In genomic region chr15:34341922-34342736, GRCh38 we compare ENCODE assay signal across 9 cellular contexts. TPM values are rescaled to one million over a fixed set of nuclear protein-coding genes. Genes with fewer than 3 reads are reported as not detected.
A peak's percentile ranks its signal among the peaks of the same experiment; 100 is the strongest.
DNase-seq lines count a peak whose midpoint lies in the region; ATAC-seq and TF ChIP-seq lines count a peak whose summit lies in the region.
"Had no signal": no experiment of that assay in that cellular context is flagged by ENCODE, and none has a peak within 500 bp of the region (broad histone marks: within the 10 kb centered on the region; RNA-seq: fewer than 3 reads in every experiment).

No MANE protein-coding gene starts in this region.

- DNase-seq in heart left ventricle (no peak), left cardiac atrium (no peak), ascending aorta (ENCODE audit: low spot score in 2 of 2) (no peak), lower lobe of right lung (no peak), upper lobe of right lung (peak; percentile 57), activated gamma-delta T cell treated with Interleukin-2 at 50 U/mL for 16 hours (no peak)
- no peak for DNase-seq in NK-92 treated with Interleukin-12 subunit alpha and Interleukin-12 subunit beta, amount 100 ng/mL, for 24 hours (lab: John Stamatoyannopoulos, UW)

- no peak for TF ChIP-seq POLR2A in heart left ventricle (IDR thresholded peaks at IDR 0.05)

- H3K4me1 ChIP-seq in heart left ventricle (peaks cover 0 to 37% (median 16%) of the 10 kb centered on the region in 12 donors), ascending aorta (peaks cover 8 to 13% of the 10 kb centered on the region in 2 donors), lower lobe of right lung (peaks cover 32% of the 10 kb centered on the region), upper lobe of right lung (peaks cover 6% of the 10 kb centered on the region)

- H3K36me3 ChIP-seq in heart left ventricle (peaks cover 0 to 30% (median 18%) of the 10 kb centered on the region in 9 donors), ascending aorta (peaks cover 3 to 8% of the 10 kb centered on the region in 2 donors), lower lobe of right lung (peaks cover 29% of the 10 kb centered on the region), upper lobe of right lung (peaks cover 31% of the 10 kb centered on the region)

- no peaks in the 10 kb centered on the region for H3K27me3 ChIP-seq in heart left ventricle
- no peaks in the 10 kb centered on the region for H3K27me3 ChIP-seq in ascending aorta
- no peaks in the 10 kb centered on the region for H3K27me3 ChIP-seq in lower lobe of right lung (ENCODE audit: low read depth)
- H3K27me3 ChIP-seq in upper lobe of right lung: no peaks in the 10 kb centered on the region

- WGBS in heart left ventricle, 4 donors: 55 to 57% (median 55%) methylated on average over 36 of the region's 36 CpGs

- H3K9me3 ChIP-seq in heart left ventricle (no peaks in the 10 kb centered on the region), ascending aorta (no peaks in the 10 kb centered on the region), lower lobe of right lung (no peaks in the 10 kb centered on the region), upper lobe of right lung (no peaks in the 10 kb centered on the region)

- intact Hi-C loops in heart left ventricle (cut with DNase I): loop anchor here in 6 of 10 donors (5.0 kb wide), 3 partner anchors 85 to 115 kb away; partner anchors contain the start of gene EMC4 (in 1 of the 6)
- intact Hi-C loops in left cardiac atrium (cut with DNase I): no loop called here
- intact Hi-C loops in ascending aorta (cut with DNase I): loop anchor here (5.0 to 10.0 kb wide), 2 partner anchors 240 to 287 kb away; partner anchors contain the start of genes EMC7 and PGBD4
- intact Hi-C loops in lower lobe of right lung (cut with DNase I): no loop called here
- intact Hi-C loops in upper lobe of right lung (cut with DNase I): no loop called here

- ATAC-seq in heart left ventricle (peak in 1 of 4 donors; percentile 4), left cardiac atrium (no peak), lower lobe of right lung (no peak), upper lobe of right lung (no peak), HG02623 (IDR thresholded peaks at IDR 0.05; ENCODE audit: unreplicated experiment) (no peak)

- H3K4me3 ChIP-seq in heart left ventricle: peak overlapping the region; percentile 56 to 94 (median 84)
- H3K4me3 ChIP-seq in ascending aorta: peak overlapping the region; percentile 67 to 77
- peak overlapping the region; percentile 89 for H3K4me3 ChIP-seq in lower lobe of right lung
- peak overlapping the region; percentile 82 for H3K4me3 ChIP-seq in upper lobe of right lung

- TF ChIP-seq CTCF in heart left ventricle (IDR thresholded peaks at IDR 0.05) (no peak), ascending aorta (IDR thresholded peaks at IDR 0.05) (no peak), lower lobe of right lung (IDR thresholded peaks at IDR 0.05) (no peak), upper lobe of right lung (IDR thresholded peaks at IDR 0.05) (no peak)

- H3K27ac ChIP-seq in heart left ventricle (peak overlapping the region; percentile 60 to 96 (median 90)), ascending aorta (peak overlapping the region; percentile 71 to 87), lower lobe of right lung (peak overlapping the region; percentile 94), upper lobe of right lung (peak overlapping the region; percentile 85)

RNA-seq across cellular contexts. Expression of gene NOP10, which starts 0.8 kb away (rescaled TPM):
- total RNA-seq in heart left ventricle (100 to 1,000 TPM in 8 of 9 donors, 10 to 100 TPM in 1; 96.4 to 217 (median 132) TPM), left cardiac atrium (100 to 1,000 TPM; 109 to 117 TPM), ascending aorta (212 TPM), lower lobe of right lung (176 TPM), upper lobe of right lung (161 TPM)
- polyA plus RNA-seq in heart left ventricle: 100 to 1,000 TPM; 200 to 384 TPM

RNA-seq across cellular contexts. Expression of gene NUTM1, which starts 1.0 kb away (rescaled TPM):
- not detected for total RNA-seq in heart left ventricle
- polyA plus RNA-seq in heart left ventricle: not detected
- total RNA-seq in left cardiac atrium: not detected
- not detected for total RNA-seq in ascending aorta
- not detected for total RNA-seq in lower lobe of right lung
- total RNA-seq in upper lobe of right lung: not detected
- total RNA-seq: pulmonary artery endothelial cell had no signal

RNA-seq across cellular contexts. Expression of gene SLC12A6, which starts 4.5 kb away (rescaled TPM):
- total RNA-seq in heart left ventricle (10 to 100 TPM; 17.3 to 35.1 (median 24.9) TPM), left cardiac atrium (10 to 100 TPM; 16.0 to 19.6 TPM), ascending aorta (65.8 TPM), lower lobe of right lung (59.7 TPM), upper lobe of right lung (44.9 TPM)
- polyA plus RNA-seq in heart left ventricle: 1 to 10 TPM; 6.1 to 7.0 TPM

RNA-seq across cellular contexts. Expression of gene LPCAT4, which starts 24.9 kb away (rescaled TPM):
- total RNA-seq in heart left ventricle: 10 to 100 TPM in 8 of 9 donors, 1 to 10 TPM in 1; 9.8 to 80.0 (median 44.8) TPM
- 10 to 100 TPM; 12.9 to 49.7 TPM for polyA plus RNA-seq in heart left ventricle
- total RNA-seq in left cardiac atrium: 10 to 100 TPM; 31.3 to 43.7 TPM
- total RNA-seq in ascending aorta: 113 TPM
- 37.0 TPM for total RNA-seq in lower lobe of right lung
- total RNA-seq in upper lobe of right lung: 31.5 TPM

Comparison
In these comparisons a context has a peak if more than half of its experiments do, and no peak if none do; other contexts are left out.
1. intact Hi-C loops: an anchor here in heart left ventricle (5.0 kb wide) and ascending aorta (5.0 to 10.0 kb wide); none called in left cardiac atrium, lower lobe of right lung and upper lobe of right lung.